8 cellular contexts compared by ENCODE assay signal in genomic region chr12:51392556-51393237, GRCh38. TPM values are rescaled to one million over a fixed set of nuclear protein-coding genes. Genes with fewer than 3 reads are reported as not detected.
DNase-seq lines count a peak whose midpoint lies in the region; ATAC-seq, FAIRE-seq and TF ChIP-seq lines count a peak whose summit lies in the region.

No MANE protein-coding gene starts in this region.

- H3K4me1 ChIP-seq in MM.1S (ENCODE audit: low read length) (peaks cover 6% of the 10 kb centered on the region), mucosa of stomach (ENCODE audit: control insufficient read depth, insufficient read depth, low read length) (peaks cover 52% of the 10 kb centered on the region), aorta (ENCODE audit: control insufficient read depth in 1 of 2, insufficient read depth in 2 of 2, low read length in 2 of 2) (no peaks in the 10 kb centered on the region)

- no peaks in the 10 kb centered on the region for H3K9me2 ChIP-seq in MM.1S (replicated peaks; ENCODE audit: insufficient read depth, low read length)

- 30 to 36% methylated on average over 22 of the region's 22 CpGs for WGBS in aorta, 2 donors

- H3K9ac ChIP-seq in MM.1S (ENCODE audit: low read length): peak overlapping the region; percentile 68; the same call in 1 of the 2 replicates
- H3K9ac ChIP-seq in mucosa of stomach (ENCODE audit: low read length): peak overlapping the region; percentile 96

- peak overlapping the region; percentile 87 for H3K4me3 ChIP-seq in MM.1S (ENCODE audit: low read length)
- peak overlapping the region; percentile 62 for H3K4me3 ChIP-seq in bronchial epithelial cell (ENCODE audit: low read depth, low read length)
- H3K4me3 ChIP-seq in mucosa of stomach (ENCODE audit: low read length): peak overlapping the region; percentile 58
- no peak overlapping the region for H3K4me3 ChIP-seq in aorta (ENCODE audit: low read length in 2 of 2)

- H3K4me2 ChIP-seq in MM.1S (ENCODE audit: low read depth, low read length): peak overlapping the region; percentile 74; the same call in 1 of the 2 replicates

- ATAC-seq in aorta (ENCODE audit: low FRiP score) (no peak), HG03460 (IDR thresholded peaks at IDR 0.05; ENCODE audit: unreplicated experiment) (no peak)

- peak overlapping the region; percentile 53 for H2AFZ ChIP-seq in MM.1S (ENCODE audit: low read length)

- H3K27ac ChIP-seq in MM.1S (ENCODE audit: low read length): peak overlapping the region; percentile 46; the same call in 1 of the 2 replicates
- H3K27ac ChIP-seq in aorta (ENCODE audit: low read depth in 1 of 2, low read length in 2 of 2): no peak overlapping the region

- no peaks in the 10 kb centered on the region for H4K20me1 ChIP-seq in MM.1S (ENCODE audit: insufficient read depth, low read length)

- DNase-seq in AG08395 (ENCODE audit: low spot score) (peak; percentile 35), GM18507 (ENCODE audit: extremely low spot score, insufficient read length, low read depth) (peak; percentile 32), MM.1S (peak; percentile 66), bronchial epithelial cell (ENCODE audit: low read depth) (no peak), aorta (no peak), SW 1271 (lab: John Stamatoyannopoulos, UW) (no peak)

- intact Hi-C loops in aorta (cut with DNase I): no loop called here

- no peaks in the 10 kb centered on the region for H3K79me2 ChIP-seq in MM.1S (ENCODE audit: low read length)

- FAIRE-seq in GM18507 (lab: Jason Lieb, UNC) (peak; percentile 5), bronchial epithelial cell (lab: Jason Lieb, UNC) (no peak)

- no peaks in the 10 kb centered on the region for H3K36me3 ChIP-seq in MM.1S (replicated peaks; ENCODE audit: insufficient read depth, low read length)
- no peaks in the 10 kb centered on the region for H3K36me3 ChIP-seq in bronchial epithelial cell (ENCODE audit: control insufficient read depth, insufficient read depth, low read length)
- H3K36me3 ChIP-seq in mucosa of stomach (ENCODE audit: control insufficient read depth, insufficient read depth, low read length): no peaks in the 10 kb centered on the region
- no peaks in the 10 kb centered on the region for H3K36me3 ChIP-seq in aorta (ENCODE audit: control insufficient read depth in 1 of 2, insufficient read depth in 2 of 2, low read length in 1 of 2)

- TF ChIP-seq CTCF in MM.1S (IDR thresholded peaks at IDR 0.05; ENCODE audit: low read length) (no peak), bronchial epithelial cell (IDR thresholded peaks at IDR 0.05; ENCODE audit: insufficient read depth, low read length, severe bottlenecking) (no peak)

- H3K27me3 ChIP-seq in MM.1S (replicated peaks; ENCODE audit: insufficient read depth, low read length): no peaks in the 10 kb centered on the region; the same call in 1 of the 2 replicates
- H3K27me3 ChIP-seq in bronchial epithelial cell (ENCODE audit: control insufficient read depth, insufficient read depth, low read length): no peaks in the 10 kb centered on the region
- no peaks in the 10 kb centered on the region for H3K27me3 ChIP-seq in mucosa of stomach (ENCODE audit: control insufficient read depth, insufficient read depth, low read length)
- no peaks in the 10 kb centered on the region for H3K27me3 ChIP-seq in aorta (ENCODE audit: control insufficient read depth in 1 of 2, insufficient read depth in 2 of 2, low read length in 1 of 2)

- no peaks in the 10 kb centered on the region for H3K9me3 ChIP-seq in MM.1S (replicated peaks; ENCODE audit: insufficient read depth, low read length)
- H3K9me3 ChIP-seq in mucosa of stomach (ENCODE audit: control insufficient read depth, low read length): no peaks in the 10 kb centered on the region
- H3K9me3 ChIP-seq in aorta (ENCODE audit: control insufficient read depth, low read length): no peaks in the 10 kb centered on the region

- H3F3A ChIP-seq in MM.1S (ENCODE audit: insufficient read depth, low read length): peaks cover 9% of the 10 kb centered on the region

RNA-seq across cellular contexts. Expression of gene GALNT6, which starts 1.5 kb away (rescaled TPM):
- total RNA-seq in bronchial epithelial cell (14.0 and 39.2 TPM in 2 replicates), aorta (1 to 10 TPM; 5.5 to 6.5 TPM)
- polyA plus RNA-seq in aorta: 10 to 100 TPM in 1 of 2 donors, under 1 TPM in 1; 0.72 to 12.3 TPM

RNA-seq across cellular contexts. Expression of gene SLC4A8, which starts 31.9 kb away (rescaled TPM):
- total RNA-seq in bronchial epithelial cell (0.26 and 0.64 TPM in 2 replicates), aorta (1 to 10 TPM; 1.4 to 3.2 TPM)
- 1 to 10 TPM in 1 of 2 donors, under 1 TPM in 1; 0.36 to 6.1 TPM for polyA plus RNA-seq in aorta

RNA-seq across cellular contexts. Expression of gene CELA1, which starts 46.2 kb away (rescaled TPM):
- total RNA-seq in bronchial epithelial cell: not detected in 2 replicates
- not detected for total RNA-seq in aorta
- polyA plus RNA-seq in aorta: not detected

Comparison
In these comparisons a context has a peak if more than half of its experiments do, and no peak if none do; other contexts are left out.
1. DNase-seq: peak in AG08395 (single experiment), GM18507 (single experiment) and MM.1S (single experiment); none in bronchial epithelial cell (single experiment), aorta (0 of 2) and SW 1271 (0 of 2).
2. H3K4me3 ChIP-seq: peak in MM.1S (single experiment), bronchial epithelial cell (single experiment) and mucosa of stomach (single experiment); none in aorta (0 of 2).